Comparison of ENCODE assay signal across 1 cellular context in genomic region chr2:45192991-45193390, GRCh38.
TF ChIP-seq lines count a peak whose summit lies in the region.

No MANE protein-coding gene starts in this region.

TF ChIP-seq in H1, 55 proteins besides CTCF, POLR2A, EP300 and RAD21:
- TF ChIP-seq KDM5A (IDR thresholded peaks at IDR 0.05; ENCODE audit: low read length) = no peak
- TF ChIP-seq CBX8 (IDR thresholded peaks at IDR 0.05; ENCODE audit: borderline replicate concordance, low read depth, low read length) = no peak
- TF ChIP-seq FOSL1 (IDR thresholded peaks at IDR 0.05; ENCODE audit: insufficient read depth, low read depth, low read length) = no peak
- TF ChIP-seq HDAC2 (IDR thresholded peaks at IDR 0.05; ENCODE audit: borderline replicate concordance in 1 of 2, low read depth in 2 of 2, low read length in 2 of 2) = no peak
- TF ChIP-seq CREB1 (IDR thresholded peaks at IDR 0.05) = no peak
- TF ChIP-seq RBBP5 (IDR thresholded peaks at IDR 0.05; ENCODE audit: borderline replicate concordance, low read depth, low read length) = no peak
